In the genomic region with DNA sequence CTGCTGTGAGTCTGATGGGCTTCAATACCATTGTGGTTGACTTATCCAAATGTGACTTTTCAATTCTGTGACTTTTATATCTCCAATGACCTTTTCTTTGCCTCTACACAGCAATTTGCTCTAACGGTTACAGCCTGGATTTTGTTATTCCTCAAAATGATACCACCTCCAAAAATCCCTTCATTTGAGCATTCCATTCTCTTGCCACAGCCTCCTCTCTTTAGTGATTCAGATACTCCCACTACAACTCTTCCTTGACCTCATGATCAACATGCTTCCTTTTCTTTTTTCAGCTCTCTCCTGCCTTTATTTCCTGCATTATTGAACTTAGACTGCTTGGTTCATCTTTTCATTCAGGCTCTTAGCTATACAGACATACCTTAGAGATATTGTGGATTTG, we compare ENCODE assay signal across 24 cellular contexts. TPM values are rescaled to one million over a fixed set of nuclear protein-coding genes. Genes with fewer than 3 reads are reported as not detected.
DNase-seq lines count a peak whose midpoint lies in the region; ATAC-seq and TF ChIP-seq lines count a peak whose summit lies in the region.
"Had no signal": no experiment of that assay in that cellular context is flagged by ENCODE, and none has a peak within 500 bp of the region (broad histone marks: within the 10 kb centered on the region; RNA-seq: fewer than 3 reads in every experiment).

No MANE protein-coding gene starts in this region.

- peaks cover 0 to 2% of the 10 kb centered on the region in 2 donors for H3K9me3 Mint-ChIP-seq in activated T-cell treated with anti-CD3 and anti-CD28 coated beads, Interleukin-2, amount 50 U/mL, for 72 hours
- no peaks in the 10 kb centered on the region for H3K9me3 Mint-ChIP-seq in stimulated activated naive B cell treated with anti-CD40 and anti-IgM and Interleukin-4, amounts not matched to agents 10 μg/mL and 1 μg/mL and 100 μg/mL, for 72 hours
- H3K9me3 Mint-ChIP-seq: memory B cell had no signal

- no peaks in the 10 kb centered on the region; the same call in 1 of the 2 replicates for H3K27me3 ChIP-seq in H7 (ENCODE audit: control insufficient read depth, insufficient read depth, low read length)
- H3K27me3 ChIP-seq: BLaER1 treated with 17β-estradiol and CSF1 and Interleukin-3, amounts not matched to agents 10 nM and 100 nM; ovary had no signal

- H3K36me3 ChIP-seq in H7 (replicated peaks; ENCODE audit: control insufficient read depth, insufficient read depth, low read length), result no peaks in the 10 kb centered on the region
- H3K36me3 ChIP-seq: BLaER1 treated with 17β-estradiol and CSF1 and Interleukin-3, amounts not matched to agents 10 nM and 100 nM; ovary had no signal

- no peak for ATAC-seq in activated T-cell treated with anti-CD3 and anti-CD28 coated beads, Interleukin-2, amount 50 U/mL, for 72 hours (replicated peaks in 1 of 2)
- ATAC-seq in stimulated activated naive B cell treated with anti-CD40 and anti-IgM and Interleukin-4, amounts not matched to agents 10 μg/mL and 1 μg/mL and 100 μg/mL, for 72 hours (replicated peaks), result no peak
- ATAC-seq: right cardiac atrium had no signal

- peaks cover 8% of the 10 kb centered on the region for H3K27me3 Mint-ChIP-seq in activated T-cell treated with anti-CD3 and anti-CD28 coated beads, Interleukin-2, amount 50 U/mL, for 72 hours (ENCODE audit: low read depth)
- no peaks in the 10 kb centered on the region for H3K27me3 Mint-ChIP-seq in stimulated activated naive B cell treated with anti-CD40 and anti-IgM and Interleukin-4, amounts not matched to agents 10 μg/mL and 1 μg/mL and 100 μg/mL, for 72 hours

- TF ChIP-seq CTCF in fibroblast of pulmonary artery (IDR thresholded peaks at IDR 0.05; ENCODE audit: low read length, missing control alignments), result no peak

- H3K4me3 ChIP-seq in fibroblast of pulmonary artery (replicated peaks; ENCODE audit: low read depth, low read length) (no peak overlapping the region), H7 (ENCODE audit: insufficient read depth, low read depth, low read length) (no peak overlapping the region)
- H3K4me3 ChIP-seq: BLaER1 treated with 17β-estradiol and CSF1 and Interleukin-3, amounts not matched to agents 10 nM and 100 nM; ovary had no signal

- no peak for DNase-seq in activated T-cell treated with anti-CD3 and anti-CD28 coated beads, Interleukin-2, amount 50 U/mL, for 72 hours
- DNase-seq in activated T-cell treated with anti-CD3 and anti-CD28 coated beads, Interleukin-2, amount 50 U/mL, for 48 hours, result no peak
- DNase-seq in RPMI7951 (ENCODE audit: low read depth), result peak; percentile 67
- peak; percentile 70 for DNase-seq in fibroblast of pulmonary artery (ENCODE audit: low read depth)
- no peak for DNase-seq in stimulated activated naive B cell treated with anti-CD40 and anti-IgM and Interleukin-4, amounts not matched to agents 10 μg/mL and 1 μg/mL and 100 μg/mL, for 72 hours
- DNase-seq in activated CD4-positive, alpha-beta T cell treated with anti-CD3 and anti-CD28 coated beads, Interleukin-2, amount 50 U/mL, for 1 hour, result no peak
- no peak for DNase-seq in occipital lobe (lab: John Stamatoyannopoulos, UW)
- no peak for DNase-seq in H7
- DNase-seq: activated CD4-positive, CD25-positive, alpha-beta regulatory T cell treated with anti-CD3 and anti-CD28 coated beads, Interleukin-2, amount 50 U/mL, for 72 hours; activated naive CD4-positive, alpha-beta T cell treated with anti-CD3 and anti-CD28 coated beads, Interleukin-2, amount 50 U/mL, for 16 hours; DND-41; effector CD4-positive, alpha-beta T cell; erythroblast; NCI-H1694; ovary; right cardiac atrium; stimulated activated CD4-positive, alpha-beta T cell treated with anti-CD3 and anti-CD28 coated beads, Interleukin-15, amount 100 ng/mL, for 24 hours had no signal

- H3K4me3 Mint-ChIP-seq in activated T-cell treated with anti-CD3 and anti-CD28 coated beads, Interleukin-2, amount 50 U/mL, for 72 hours, result no peak overlapping the region
- no peak overlapping the region for H3K4me3 Mint-ChIP-seq in stimulated activated naive B cell treated with anti-CD40 and anti-IgM and Interleukin-4, amounts not matched to agents 10 μg/mL and 1 μg/mL and 100 μg/mL, for 72 hours
- H3K4me3 Mint-ChIP-seq: memory B cell, type B pancreatic cell had no signal

- H3K36me3 Mint-ChIP-seq in activated T-cell treated with anti-CD3 and anti-CD28 coated beads, Interleukin-2, amount 50 U/mL, for 72 hours (ENCODE audit: insufficient read depth in 2 of 2), result peaks cover 0 to 3% of the 10 kb centered on the region in 2 donors
- H3K36me3 Mint-ChIP-seq in stimulated activated naive B cell treated with anti-CD40 and anti-IgM and Interleukin-4, amounts not matched to agents 10 μg/mL and 1 μg/mL and 100 μg/mL, for 72 hours, result no peaks in the 10 kb centered on the region
- H3K36me3 Mint-ChIP-seq: type B pancreatic cell had no signal

- H3K27ac Mint-ChIP-seq in activated T-cell treated with anti-CD3 and anti-CD28 coated beads, Interleukin-2, amount 50 U/mL, for 72 hours, result peak overlapping the region; percentile 8
- peak overlapping the region; percentile 33 for H3K27ac Mint-ChIP-seq in stimulated activated naive B cell treated with anti-CD40 and anti-IgM and Interleukin-4, amounts not matched to agents 10 μg/mL and 1 μg/mL and 100 μg/mL, for 72 hours
- H3K27ac Mint-ChIP-seq: memory B cell, type B pancreatic cell had no signal

- peaks cover 30% of the 10 kb centered on the region for H3K4me1 Mint-ChIP-seq in activated T-cell treated with anti-CD3 and anti-CD28 coated beads, Interleukin-2, amount 50 U/mL, for 72 hours (ENCODE audit: low read depth)
- H3K4me1 Mint-ChIP-seq in stimulated activated naive B cell treated with anti-CD40 and anti-IgM and Interleukin-4, amounts not matched to agents 10 μg/mL and 1 μg/mL and 100 μg/mL, for 72 hours, result peaks cover 12 to 20% of the 10 kb centered on the region in 2 donors

RNA-seq across cellular contexts. Expression of gene IL19, which starts 16.6 kb away (rescaled TPM):
- total RNA-seq in activated T-cell treated with anti-CD3 and anti-CD28 coated beads, Interleukin-2, amount 50 U/mL, for 72 hours, result not detected
- 0.24 TPM in 1 of 2 replicates, not detected in the other for total RNA-seq in RPMI7951 (2014; rRNA removed; shearing (Covaris generic))
- total RNA-seq in occipital lobe, result not detected
- not detected in 2 replicates for total RNA-seq in H7 (2014; rRNA removed; shearing (Covaris generic))
- total RNA-seq: A172; activated CD8-positive, alpha-beta memory T cell treated with anti-CD3 and anti-CD28 coated beads for 36 hours; cerebellum; myocyte; ovary; right cardiac atrium had no signal

RNA-seq across cellular contexts. Expression of gene IL10, which starts 18.3 kb away (rescaled TPM):
- total RNA-seq in activated T-cell treated with anti-CD3 and anti-CD28 coated beads, Interleukin-2, amount 50 U/mL, for 72 hours, result 1 to 10 TPM in 1 of 2 donors, under 1 TPM in 1; 0.77 to 2.3 TPM
- total RNA-seq in RPMI7951 (2014; rRNA removed; shearing (Covaris generic)), result not detected in 2 replicates
- total RNA-seq in occipital lobe, result not detected
- total RNA-seq in H7 (2014; rRNA removed; shearing (Covaris generic)), result not detected in 2 replicates
- total RNA-seq: A172, myocyte had no signal

Comparison
In these comparisons a context has a peak if more than half of its experiments do, and no peak if none do; other contexts are left out.
1. DNase-seq: peak in RPMI7951 (single experiment) and fibroblast of pulmonary artery (single experiment); none in activated T-cell treated with anti-CD3 and anti-CD28 coated beads, Interleukin-2, amount 50 U/mL, for 72 hours (0 of 2), activated T-cell treated with anti-CD3 and anti-CD28 coated beads, Interleukin-2, amount 50 U/mL, for 48 hours (0 of 2), stimulated activated naive B cell treated with anti-CD40 and anti-IgM and Interleukin-4, amounts not matched to agents 10 μg/mL and 1 μg/mL and 100 μg/mL, for 72 hours (single experiment), activated CD4-positive, alpha-beta T cell treated with anti-CD3 and anti-CD28 coated beads, Interleukin-2, amount 50 U/mL, for 1 hour (single experiment), occipital lobe (single experiment) and H7 (single experiment).